17 cellular contexts compared by ENCODE assay signal in the genomic region with DNA sequence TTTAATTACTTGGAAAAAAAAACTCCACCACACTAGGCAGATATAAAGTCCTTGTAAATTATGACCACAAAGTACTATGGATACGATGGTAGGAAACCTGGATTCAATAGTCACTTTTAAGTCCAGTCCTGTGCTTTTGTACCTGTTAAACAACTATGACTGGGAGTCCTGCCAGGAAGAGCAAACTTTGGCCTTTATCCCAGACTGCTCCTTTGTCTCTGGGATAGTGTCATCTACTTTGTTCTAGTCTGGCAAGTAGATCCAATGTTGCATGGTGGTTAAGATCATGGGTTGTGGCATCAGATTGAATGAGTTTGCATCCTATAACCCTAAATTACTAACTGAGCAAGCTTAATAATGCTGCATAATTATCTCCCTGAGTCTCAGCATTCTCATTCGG.
A peak's percentile ranks its signal among the peaks of the same experiment; 100 is the strongest.
DNase-seq lines count a peak whose midpoint lies in the region; TF ChIP-seq lines count a peak whose summit lies in the region.
"Had no signal": no experiment of that assay in that cellular context is flagged by ENCODE, and none has a peak within 500 bp of the region (broad histone marks: within the 10 kb centered on the region; RNA-seq: fewer than 3 reads in every experiment).

No MANE protein-coding gene starts in this region.

- H3K36me3 ChIP-seq in liver (ENCODE audit: control insufficient read depth in 4 of 4, insufficient read depth in 3 of 4, low read depth in 1 of 4, low read length in 3 of 4), result no peaks in the 10 kb centered on the region
- H3K36me3 ChIP-seq: pancreas had no signal

- no peaks in the 10 kb centered on the region for H3K9me3 ChIP-seq in liver (ENCODE audit: control insufficient read depth in 4 of 4, low read length in 3 of 4)
- H3K9me3 ChIP-seq: pancreas had no signal

- no peak overlapping the region for H3K4me3 ChIP-seq in astrocyte of the spinal cord (ENCODE audit: low read depth, low read length)
- H3K4me3 ChIP-seq in liver (ENCODE audit: low read depth in 1 of 3, low read length in 3 of 3), result no peak overlapping the region
- H3K4me3 ChIP-seq: pancreas had no signal

- TF ChIP-seq CTCF in astrocyte of the spinal cord (IDR thresholded peaks at IDR 0.05; ENCODE audit: low read depth, low read length), result no peak
- no peak for TF ChIP-seq CTCF in liver (IDR thresholded peaks at IDR 0.05; ENCODE audit: low read depth, low read length, missing input control)

- TF ChIP-seq RAD21 in liver (IDR thresholded peaks at IDR 0.05), result peak in 1 of 2 donors; percentile 6

- peak; percentile 26 for DNase-seq in Caki2 (ENCODE audit: low read depth)
- peak; percentile 0 for DNase-seq in NCI-H1105 (lab: John Stamatoyannopoulos, UW)
- DNase-seq in astrocyte of the spinal cord (ENCODE audit: low read depth, low spot score), result peak; percentile 22
- no peak for DNase-seq in midbrain (lab: John Stamatoyannopoulos, UW)
- DNase-seq in GOT3 (lab: John Stamatoyannopoulos, UW), result no peak
- no peak for DNase-seq in stimulated activated naive CD4-positive, alpha-beta T cell treated with Interleukin-2 at 50 U/mL for 16 hours (lab: John Stamatoyannopoulos, UW)
- DNase-seq in activated naive CD4-positive, alpha-beta T cell treated with anti-CD3 and anti-CD28 coated beads, Interleukin-2, amount 50 U/mL, for 16 hours, result no peak
- DNase-seq: activated effector memory CD4-positive, alpha-beta T cell treated with anti-CD3 and anti-CD28 coated beads, Interleukin-2, amount 50 U/mL, for 16 hours; Calu3; effector CD4-positive, alpha-beta T cell; NCI-H146; NCI-H524 treated with DMSO at 0.1 percent for 48 hours; pancreas; RPMI8226; small intestine; T-helper 1 cell had no signal

- H3K4me1 ChIP-seq in liver (ENCODE audit: control insufficient read depth in 4 of 4, insufficient read depth in 4 of 4, low read length in 3 of 4), result no peaks in the 10 kb centered on the region
- H3K4me1 ChIP-seq: pancreas had no signal

- WGBS in liver, result 64% methylated on average over 2 of the region's 2 CpGs

- no peak overlapping the region for H3K27ac ChIP-seq in liver (ENCODE audit: low read depth in 1 of 2, low read length in 2 of 2)
- H3K27ac ChIP-seq: pancreas had no signal

- in situ Hi-C loops in Caki2 (cut with HindIII; ENCODE audit: low pct_unique_long_range_greater_than_20kb, low sequenced_read_pairs), result no loop called here
- in situ Hi-C loops in astrocyte of the spinal cord (cut with HindIII; ENCODE audit: low sequenced_read_pairs), result no loop called here

- H3K27me3 ChIP-seq in liver (ENCODE audit: control insufficient read depth in 4 of 4, insufficient read depth in 4 of 4, low read length in 3 of 4), result peaks cover 0 to 7% (median 0%) of the 10 kb centered on the region in 4 donors

- no peak overlapping the region for H3K9ac ChIP-seq in liver (ENCODE audit: low read depth in 1 of 2, low read length in 2 of 2)

TF ChIP-seq in liver, 16 proteins besides CTCF, POLR2A, EP300 and RAD21:
- TF ChIP-seq HNF4G (IDR thresholded peaks at IDR 0.05) (no peak), HNF4A (conservative IDR thresholded peaks at IDR 0.05) (peak; percentile 36 to 61)
- TF ChIP-seq, protein P1, sequence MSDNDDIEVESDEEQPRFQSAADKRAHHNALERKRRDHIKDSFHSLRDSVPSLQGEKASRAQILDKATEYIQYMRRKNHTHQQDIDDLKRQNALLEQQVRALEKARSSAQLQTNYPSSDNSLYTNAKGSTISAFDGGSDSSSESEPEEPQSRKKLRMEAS (IDR thresholded peaks at IDR 0.05), result no peak

Comparison
In these comparisons a context has a peak if more than half of its experiments do, and no peak if none do; other contexts are left out.
1. DNase-seq: peak in Caki2 (single experiment), NCI-H1105 (single experiment) and astrocyte of the spinal cord (single experiment); none in midbrain (single experiment), GOT3 (single experiment), stimulated activated naive CD4-positive, alpha-beta T cell treated with Interleukin-2 at 50 U/mL for 16 hours (single experiment) and activated naive CD4-positive, alpha-beta T cell treated with anti-CD3 and anti-CD28 coated beads, Interleukin-2, amount 50 U/mL, for 16 hours (single experiment).